In genomic region chr1:32186491-32186890, GRCh38 we compare ENCODE assay signal across 20 cellular contexts. TPM values are rescaled to one million over a fixed set of nuclear protein-coding genes. Genes with fewer than 3 reads are reported as not detected.
DNase-seq lines count a peak whose midpoint lies in the region; ATAC-seq, FAIRE-seq and TF ChIP-seq lines count a peak whose summit lies in the region.
"Had no signal": no experiment of that assay in that cellular context is flagged by ENCODE, and none has a peak within 500 bp of the region (broad histone marks: within the 10 kb centered on the region; RNA-seq: fewer than 3 reads in every experiment).

No MANE protein-coding gene starts in this region.

- H3K79me2 ChIP-seq in PC-9 (ENCODE audit: low read depth) = peaks cover 51% of the 10 kb centered on the region
- H3K79me2 ChIP-seq in GM12878 (ENCODE audit: control insufficient read depth, insufficient read depth, low read length) = peaks cover 43% of the 10 kb centered on the region

- H3K27ac ChIP-seq in PC-9 (peak overlapping the region; percentile 45), GM12878 (ENCODE audit: control insufficient read depth, insufficient read depth) (no peak overlapping the region)
- H3K27ac ChIP-seq: heart left ventricle, testis had no signal

- H2AFZ ChIP-seq in PC-9 = no peak overlapping the region
- no peak overlapping the region for H2AFZ ChIP-seq in GM12878 (ENCODE audit: control insufficient read depth, low read depth, low read length)

- H3K4me2 ChIP-seq in PC-9 (no peak overlapping the region), GM12878 (ENCODE audit: control insufficient read depth, insufficient read depth) (peak overlapping the region; percentile 7)

- no peak for TF ChIP-seq POLR2A in GM12878 (IDR thresholded peaks at IDR 0.05; ENCODE audit: low read depth, low read length)

- peaks cover 3% of the 10 kb centered on the region for H3K4me1 ChIP-seq in PC-9 (replicated peaks; ENCODE audit: insufficient read depth)
- H3K4me1 ChIP-seq in GM12878 (ENCODE audit: control insufficient read depth, insufficient read depth, low read length) = peaks cover 10% of the 10 kb centered on the region

- 64% methylated on average over 2 of the region's 2 CpGs for WGBS in GM12878 (ENCODE audit: insufficient coverage, insufficient replicate concordance, low lambda C conversion rate, missing lambda C conversion rate)

- H3K27me3 Mint-ChIP-seq in natural killer cell treated with Interleukin-12 subunit alpha and Interleukin-12 subunit beta and Interleukin-15 and Interleukin-18, amount 100 ng/mL, for 72 hours = no peaks in the 10 kb centered on the region
- H3K27me3 Mint-ChIP-seq in natural killer cell (ENCODE audit: low read depth in 2 of 2) (no peaks in the 10 kb centered on the region), type B pancreatic cell (no peaks in the 10 kb centered on the region)

- SMC1A ChIA-PET in GM12878 (lab: Charles Lee; ENCODE audit: uncharacterized antibody, unreplicated experiment) = no interaction called here

- POLR2A ChIA-PET in PC-9 (lab: Charles Lee; ENCODE audit: unreplicated experiment) = no interaction called here
- POLR2A ChIA-PET in GM12878 (lab: Charles Lee) = interaction anchor here (1.0 kb wide), 1 partner anchor 14 kb away, joined by 3 read pairs; the partner anchor contains the start of gene CCDC28B

- H3K9me3 Mint-ChIP-seq in natural killer cell treated with Interleukin-12 subunit alpha and Interleukin-12 subunit beta and Interleukin-15 and Interleukin-18, amount 100 ng/mL, for 72 hours = no peaks in the 10 kb centered on the region
- H3K9me3 Mint-ChIP-seq in natural killer cell (no peaks in the 10 kb centered on the region), type B pancreatic cell (no peaks in the 10 kb centered on the region)

- CTCF ChIA-PET in PC-9 (lab: Charles Lee) = no interaction called here
- CTCF ChIA-PET in GM12878 (lab: Yijun Ruan, JAX) = interaction anchor here (0.7 to 1.6 kb wide), 2 partner anchors 29 to 61 kb away, joined by 3 to 5 read pairs; no protein-coding TSS in a partner anchor

- RAD21 ChIA-PET in GM12878 (lab: Charles Lee; ENCODE audit: unreplicated experiment) = no interaction called here

- H3K36me3 ChIP-seq in PC-9 (ENCODE audit: low read depth) = peaks cover 77% of the 10 kb centered on the region
- H3K36me3 ChIP-seq in GM12878 (ENCODE audit: control insufficient read depth in 2 of 2, insufficient read depth in 2 of 2, low read length in 1 of 2) = peaks cover 23 to 47% of the 10 kb centered on the region in 2 experiments

- H3K4me1 Mint-ChIP-seq in natural killer cell treated with Interleukin-12 subunit alpha and Interleukin-12 subunit beta and Interleukin-15 and Interleukin-18, amount 100 ng/mL, for 72 hours (ENCODE audit: low read depth in 2 of 2) = peaks cover 33 to 37% of the 10 kb centered on the region in 2 donors
- H3K4me1 Mint-ChIP-seq in natural killer cell (peaks cover 23 to 38% of the 10 kb centered on the region in 2 donors), type B pancreatic cell (ENCODE audit: unreplicated experiment) (peaks cover 20% of the 10 kb centered on the region)

- H3K9me2 ChIP-seq in PC-9 (ENCODE audit: insufficient read depth) = no peaks in the 10 kb centered on the region

- H4K20me1 ChIP-seq in PC-9 (ENCODE audit: insufficient read depth) (peaks cover 18% of the 10 kb centered on the region), GM12878 (ENCODE audit: control insufficient read depth, insufficient read depth) (no peaks in the 10 kb centered on the region; the same call in 1 of the 2 replicates)

- H3F3A ChIP-seq in PC-9 (ENCODE audit: insufficient read depth, low read depth) = peaks cover 4% of the 10 kb centered on the region; the same call in 1 of the 2 replicates

- TF ChIP-seq CTCF in natural killer cell (IDR thresholded peaks at IDR 0.05) (no peak), PC-9 (conservative IDR thresholded peaks at IDR 0.05) (no peak), GM12878 (IDR thresholded peaks at IDR 0.05 in 2 of 3, conservative IDR thresholded peaks at IDR 0.05 in 1 of 3; ENCODE audit: control insufficient read depth in 2 of 3, extremely low read depth in 1 of 3, insufficient read depth in 1 of 3, low read depth in 3 of 3, low read length in 3 of 3) (no peak), type B pancreatic cell (conservative IDR thresholded peaks at IDR 0.05) (no peak)

- in situ Hi-C loops in GM12878 (cut with MboI) = no loop called here

- H3K4me3 ChIP-seq in PC-9 = no peak overlapping the region
- H3K4me3 ChIP-seq in GM12878 = no peak overlapping the region
- H3K4me3 ChIP-seq: heart left ventricle, testis had no signal

- peak overlapping the region; percentile 55 to 65 for H3K27ac Mint-ChIP-seq in natural killer cell treated with Interleukin-12 subunit alpha and Interleukin-12 subunit beta and Interleukin-15 and Interleukin-18, amount 100 ng/mL, for 72 hours
- H3K27ac Mint-ChIP-seq in natural killer cell = peak overlapping the region in 1 of 2 donors; percentile 0
- peak overlapping the region; percentile 1 for H3K27ac Mint-ChIP-seq in type B pancreatic cell

- FAIRE-seq in GM12878 (lab: Jason Lieb, UNC) = no peak
- FAIRE-seq: bronchial epithelial cell had no signal

- no peak for TF ChIP-seq EP300 in GM12878 (IDR thresholded peaks at IDR 0.05; ENCODE audit: borderline replicate concordance in 1 of 2, control insufficient read depth in 1 of 2, low read depth in 2 of 2, low read length in 2 of 2)

- intact Hi-C loops in natural killer cell (cut with micrococcal nuclease) (no loop called here), PC-9 (cut with micrococcal nuclease; ENCODE audit: unreplicated experiment) (no loop called here), GM12878 (cut with micrococcal nuclease; ENCODE audit: unreplicated experiment) (no loop called here)

- H3K9me3 ChIP-seq in PC-9 (ENCODE audit: insufficient read depth, low read depth) (no peaks in the 10 kb centered on the region), GM12878 (replicated peaks; ENCODE audit: control insufficient read depth, insufficient read depth, low read length) (no peaks in the 10 kb centered on the region)
- H3K9me3 ChIP-seq: heart left ventricle, testis had no signal

- no peak for DNase-seq in natural killer cell treated with Interleukin-12 subunit alpha and Interleukin-12 subunit beta and Interleukin-15 and Interleukin-18, amount 100 ng/mL, for 72 hours (ENCODE audit: low spot score)
- DNase-seq in natural killer cell (no peak), PC-9 (no peak), GM12878 (ENCODE audit: low read depth, low spot score) (no peak), type B pancreatic cell (ENCODE audit: extremely low spot score, unreplicated experiment) (no peak), NCI-H2107 (lab: John Stamatoyannopoulos, UW) (no peak), HPDE6-E6E7 (ENCODE audit: extremely low spot score) (no peak)
- no peak for DNase-seq in stimulated activated CD4-positive, alpha-beta T cell treated with anti-CD3 and anti-CD28 coated beads, Interleukin-4, amount 100 ng/mL, for 24 hours
- DNase-seq: activated gamma-delta T cell treated with Interleukin-2 at 50 U/mL for 16 hours; AML-193; GDM1; heart left ventricle; occipital lobe; SHP77 treated with DMSO at 0.1 percent for 48 hours; stimulated activated CD4-positive, alpha-beta T cell treated with anti-CD3 and anti-CD28 coated beads, Interleukin-2, amount 100 ng/mL, for 24 hours; T-helper 9 cell; testis had no signal

- ATAC-seq in natural killer cell treated with Interleukin-12 subunit alpha and Interleukin-12 subunit beta and Interleukin-15 and Interleukin-18, amount 100 ng/mL, for 72 hours = no peak
- ATAC-seq in natural killer cell (no peak), GM12878 (no peak)
- ATAC-seq: heart left ventricle had no signal

- H3K9ac ChIP-seq in GM12878 (ENCODE audit: control insufficient read depth, insufficient read depth, low read length) = no peak overlapping the region

- H3K27me3 ChIP-seq in PC-9 (ENCODE audit: insufficient read depth, low read depth) = no peaks in the 10 kb centered on the region
- H3K27me3 ChIP-seq in GM12878 (replicated peaks in 1 of 2; ENCODE audit: control insufficient read depth in 2 of 2, insufficient read depth in 2 of 2, low read length in 1 of 2) = no peaks in the 10 kb centered on the region
- H3K27me3 ChIP-seq: heart left ventricle, testis had no signal

- H3K36me3 Mint-ChIP-seq in natural killer cell treated with Interleukin-12 subunit alpha and Interleukin-12 subunit beta and Interleukin-15 and Interleukin-18, amount 100 ng/mL, for 72 hours = peaks cover 42% of the 10 kb centered on the region
- H3K36me3 Mint-ChIP-seq in natural killer cell = peaks cover 2% of the 10 kb centered on the region
- peaks cover 36% of the 10 kb centered on the region for H3K36me3 Mint-ChIP-seq in type B pancreatic cell

- BruUV-seq in PC-9 (replicated peaks; lab: Mats Ljungman, UMichigan) = no TSS peak
- BruUV-seq in GM12878 (replicated peaks; lab: Mats Ljungman, UMichigan) = no TSS peak

- peak overlapping the region; percentile 50 for H3K4me3 Mint-ChIP-seq in natural killer cell treated with Interleukin-12 subunit alpha and Interleukin-12 subunit beta and Interleukin-15 and Interleukin-18, amount 100 ng/mL, for 72 hours
- H3K4me3 Mint-ChIP-seq in natural killer cell = no peak overlapping the region
- H3K4me3 Mint-ChIP-seq in type B pancreatic cell = no peak overlapping the region

- TF ChIP-seq RAD21 in GM12878 (IDR thresholded peaks at IDR 0.05; ENCODE audit: insufficient read depth, low read depth, low read length) = no peak

RNA-seq across cellular contexts. Expression of gene TXLNA, which starts 7.0 kb away (rescaled TPM):
- total RNA-seq in natural killer cell treated with Interleukin-12 subunit alpha and Interleukin-12 subunit beta and Interleukin-15 and Interleukin-18, amount 100 ng/mL, for 72 hours = 100 to 1,000 TPM; 101 to 118 TPM
- total RNA-seq in natural killer cell (10 to 100 TPM; 26.0 to 36.0 (median 33.3) TPM), PC-9 (2021) (32.0 and 45.8 TPM in 2 replicates), GM12878 (2014; rRNA removed) (63.3 and 64.6 TPM in 2 replicates), GM12878 (2014; rRNA removed; fragmentation: Illumina TruSeq; extraction: Trizol) (45.3 and 47.2 TPM in 2 replicates), GM12878 (2021) (66.5 and 71.3 TPM in 2 replicates), type B pancreatic cell (ENCODE audit: low replicate concordance) (54.0 and 60.4 TPM in 2 replicates)
- 39.8 and 42.3 TPM in 2 replicates for total RNA-seq in GM12878 (2013; cell fraction: nucleolus; rRNA removed)
- polyA plus RNA-seq in GM12878 (2011; ENCODE audit: low read depth) = 24.7 TPM
- polyA plus RNA-seq in GM12878 (2011; rRNA removed) (31.5 and 42.0 TPM in 2 replicates), GM12878 (2014; fragmentation: Illumina TruSeq; extraction: Trizol) (41.1 and 45.0 TPM in 2 replicates), GM12878 (2014; fragmentation: Nextera tagmentation; extraction: Ambion mirVana) (10 to 100 TPM in 1 of 2 experiments, 1 to 10 TPM in 1; 7.2 to 10.3 TPM), GM12878 (2014; rRNA removed) (48.6 and 52.7 TPM in 2 replicates), GM12878 (2016; fragmentation: Nextera tagmentation; extraction: Ambion mirVana) (10 to 100 TPM; 86.1 to 93.7 TPM)
- polyA plus RNA-seq in GM12878 (2011; cell fraction: cytosol; rRNA removed) = 48.2 and 50.1 TPM in 2 replicates
- polyA plus RNA-seq in GM12878 (2011; cell fraction: nucleus; rRNA removed) = 67.5 and 72.7 TPM in 2 replicates
- 27.1 and 30.3 TPM in 2 replicates for polyA plus RNA-seq in GM12878 (2012)
- polyA minus RNA-seq in GM12878 (2011; rRNA and poly(A)+ RNA removed) = 45.5 and 46.1 TPM in 2 replicates
- polyA minus RNA-seq in GM12878 (2011; cell fraction: cytosol; rRNA and poly(A)+ RNA removed) = 18.7 and 23.4 TPM in 2 replicates
- 10.3 and 16.9 TPM in 2 replicates for polyA minus RNA-seq in GM12878 (2011; cell fraction: nucleus; rRNA and poly(A)+ RNA removed)

RNA-seq across cellular contexts. Expression of gene CCDC28B, which starts 13.9 kb away (rescaled TPM):
- total RNA-seq in natural killer cell treated with Interleukin-12 subunit alpha and Interleukin-12 subunit beta and Interleukin-15 and Interleukin-18, amount 100 ng/mL, for 72 hours = 10 to 100 TPM; 12.4 to 13.6 TPM
- total RNA-seq in natural killer cell = 10 to 100 TPM; 19.3 to 30.6 (median 19.8) TPM
- 4.4 and 4.7 TPM in 2 replicates for total RNA-seq in PC-9 (2021)
- 43.6 and 44.7 TPM in 2 replicates for total RNA-seq in GM12878 (2013; cell fraction: nucleolus; rRNA removed)
- 95.9 and 101 TPM in 2 replicates for total RNA-seq in GM12878 (2014; rRNA removed)
- total RNA-seq in GM12878 (2014; rRNA removed; fragmentation: Illumina TruSeq; extraction: Trizol) = 57.3 and 66.2 TPM in 2 replicates
- total RNA-seq in GM12878 (2021) = 87.1 and 89.7 TPM in 2 replicates
- 25.9 TPM for polyA plus RNA-seq in GM12878 (2011; ENCODE audit: low read depth)
- 66.2 and 91.5 TPM in 2 replicates for polyA plus RNA-seq in GM12878 (2011; rRNA removed)
- polyA plus RNA-seq in GM12878 (2011; cell fraction: cytosol; rRNA removed) = 150 and 206 TPM in 2 replicates
- 89.4 and 110 TPM in 2 replicates for polyA plus RNA-seq in GM12878 (2011; cell fraction: nucleus; rRNA removed)
- 67.5 and 79.9 TPM in 2 replicates for polyA plus RNA-seq in GM12878 (2012)
- 14.2 and 48.9 TPM in 2 replicates for polyA plus RNA-seq in GM12878 (2014; fragmentation: Illumina TruSeq; extraction: Trizol)
- polyA plus RNA-seq in GM12878 (2014; fragmentation: Nextera tagmentation; extraction: Ambion mirVana) = 10 to 100 TPM; 10.5 to 29.8 TPM
- 102 and 111 TPM in 2 replicates for polyA plus RNA-seq in GM12878 (2014; rRNA removed)
- 100 to 1,000 TPM; 127 to 135 TPM for polyA plus RNA-seq in GM12878 (2016; fragmentation: Nextera tagmentation; extraction: Ambion mirVana)
- 32.7 and 85.5 TPM in 2 replicates for polyA minus RNA-seq in GM12878 (2011; rRNA and poly(A)+ RNA removed)
- polyA minus RNA-seq in GM12878 (2011; cell fraction: cytosol; rRNA and poly(A)+ RNA removed) = 30.9 and 31.1 TPM in 2 replicates
- 16.8 and 33.4 TPM in 2 replicates for polyA minus RNA-seq in GM12878 (2011; cell fraction: nucleus; rRNA and poly(A)+ RNA removed)
- total RNA-seq in type B pancreatic cell (ENCODE audit: low replicate concordance) = 15.8 and 19.6 TPM in 2 replicates

RNA-seq across cellular contexts. Expression of gene IQCC, which starts 19.0 kb away (rescaled TPM):
- total RNA-seq in natural killer cell treated with Interleukin-12 subunit alpha and Interleukin-12 subunit beta and Interleukin-15 and Interleukin-18, amount 100 ng/mL, for 72 hours = 1 to 10 TPM; 1.7 to 5.0 TPM
- total RNA-seq in natural killer cell (1 to 10 TPM; 1.8 to 3.5 (median 3.3) TPM), PC-9 (2021) (4.9 and 5.0 TPM in 2 replicates), GM12878 (2014; rRNA removed) (5.1 and 5.2 TPM in 2 replicates), GM12878 (2014; rRNA removed; fragmentation: Illumina TruSeq; extraction: Trizol) (5.3 and 5.6 TPM in 2 replicates), GM12878 (2021) (2.9 and 3.3 TPM in 2 replicates), type B pancreatic cell (ENCODE audit: low replicate concordance) (4.3 and 4.7 TPM in 2 replicates)
- total RNA-seq in GM12878 (2013; cell fraction: nucleolus; rRNA removed) = 7.0 and 8.8 TPM in 2 replicates
- 1.0 TPM for polyA plus RNA-seq in GM12878 (2011; ENCODE audit: low read depth)
- polyA plus RNA-seq in GM12878 (2011; rRNA removed) (3.1 and 4.1 TPM in 2 replicates), GM12878 (2014; fragmentation: Illumina TruSeq; extraction: Trizol) (6.8 and 7.5 TPM in 2 replicates), GM12878 (2014; fragmentation: Nextera tagmentation; extraction: Ambion mirVana) (1 to 10 TPM; 2.1 to 3.8 TPM), GM12878 (2014; rRNA removed) (5.5 and 6.4 TPM in 2 replicates), GM12878 (2016; fragmentation: Nextera tagmentation; extraction: Ambion mirVana) (1 to 10 TPM; 4.8 to 5.1 TPM)
- 3.7 and 5.7 TPM in 2 replicates for polyA plus RNA-seq in GM12878 (2011; cell fraction: cytosol; rRNA removed)
- 6.7 and 8.0 TPM in 2 replicates for polyA plus RNA-seq in GM12878 (2011; cell fraction: nucleus; rRNA removed)
- 2.3 and 2.4 TPM in 2 replicates for polyA plus RNA-seq in GM12878 (2012)
- polyA minus RNA-seq in GM12878 (2011; rRNA and poly(A)+ RNA removed) = 3.1 and 5.3 TPM in 2 replicates
- 1.1 and 1.6 TPM in 2 replicates for polyA minus RNA-seq in GM12878 (2011; cell fraction: cytosol; rRNA and poly(A)+ RNA removed)
- polyA minus RNA-seq in GM12878 (2011; cell fraction: nucleus; rRNA and poly(A)+ RNA removed) = 4.1 and 6.5 TPM in 2 replicates

RNA-seq across cellular contexts. Expression of gene DCDC2B, which starts 22.4 kb away (rescaled TPM):
- total RNA-seq in natural killer cell treated with Interleukin-12 subunit alpha and Interleukin-12 subunit beta and Interleukin-15 and Interleukin-18, amount 100 ng/mL, for 72 hours = under 1 TPM; 0.19 to 0.22 TPM
- total RNA-seq in natural killer cell (not detected), PC-9 (2021) (not detected in 2 replicates), GM12878 (2014; rRNA removed) (not detected in 2 replicates), GM12878 (2014; rRNA removed; fragmentation: Illumina TruSeq; extraction: Trizol) (not detected in 2 replicates), GM12878 (2021) (0.13 and 0.15 TPM in 2 replicates), type B pancreatic cell (ENCODE audit: low replicate concordance) (not detected in 2 replicates)
- not detected in 2 replicates for total RNA-seq in GM12878 (2013; cell fraction: nucleolus; rRNA removed)
- not detected for polyA plus RNA-seq in GM12878 (2011; ENCODE audit: low read depth)
- polyA plus RNA-seq in GM12878 (2011; rRNA removed) (not detected in 2 replicates), GM12878 (2014; fragmentation: Illumina TruSeq; extraction: Trizol) (not detected in 2 replicates), GM12878 (2014; fragmentation: Nextera tagmentation; extraction: Ambion mirVana) (not detected), GM12878 (2014; rRNA removed) (not detected in 2 replicates), GM12878 (2016; fragmentation: Nextera tagmentation; extraction: Ambion mirVana) (under 1 TPM; 0.12 to 0.21 TPM)
- polyA plus RNA-seq in GM12878 (2011; cell fraction: cytosol; rRNA removed) = not detected in 2 replicates
- 0.18 and 0.25 TPM in 2 replicates for polyA plus RNA-seq in GM12878 (2011; cell fraction: nucleus; rRNA removed)
- 0.14 and 0.17 TPM in 2 replicates for polyA plus RNA-seq in GM12878 (2012)
- not detected in 2 replicates for polyA minus RNA-seq in GM12878 (2011; rRNA and poly(A)+ RNA removed)
- not detected in 2 replicates for polyA minus RNA-seq in GM12878 (2011; cell fraction: cytosol; rRNA and poly(A)+ RNA removed)
- polyA minus RNA-seq in GM12878 (2011; cell fraction: nucleus; rRNA and poly(A)+ RNA removed) = 0.19 TPM in 1 of 2 replicates, not detected in the other
- total RNA-seq: bronchial epithelial cell, heart left ventricle, kidney epithelial cell, mononuclear cell, occipital lobe had no signal
- polyA plus RNA-seq: heart left ventricle had no signal

RNA-seq across cellular contexts. Expression of gene TMEM234, which starts 35.7 kb away (rescaled TPM):
- 10 to 100 TPM; 15.6 to 15.8 TPM for total RNA-seq in natural killer cell treated with Interleukin-12 subunit alpha and Interleukin-12 subunit beta and Interleukin-15 and Interleukin-18, amount 100 ng/mL, for 72 hours
- total RNA-seq in natural killer cell = 10 to 100 TPM; 22.2 to 27.1 (median 24.7) TPM
- 14.1 and 18.1 TPM in 2 replicates for total RNA-seq in PC-9 (2021)
- total RNA-seq in GM12878 (2013; cell fraction: nucleolus; rRNA removed) = 45.3 and 48.5 TPM in 2 replicates
- total RNA-seq in GM12878 (2014; rRNA removed) = 8.1 and 8.8 TPM in 2 replicates
- total RNA-seq in GM12878 (2014; rRNA removed; fragmentation: Illumina TruSeq; extraction: Trizol) = 4.8 and 5.2 TPM in 2 replicates
- total RNA-seq in GM12878 (2021) = 6.2 and 10.9 TPM in 2 replicates
- 6.0 TPM for polyA plus RNA-seq in GM12878 (2011; ENCODE audit: low read depth)
- 3.8 and 5.1 TPM in 2 replicates for polyA plus RNA-seq in GM12878 (2011; rRNA removed)
- polyA plus RNA-seq in GM12878 (2011; cell fraction: cytosol; rRNA removed) = 5.5 and 6.8 TPM in 2 replicates
- polyA plus RNA-seq in GM12878 (2011; cell fraction: nucleus; rRNA removed) = 41.0 and 47.4 TPM in 2 replicates
- polyA plus RNA-seq in GM12878 (2012) = 9.3 and 10.1 TPM in 2 replicates
- 4.5 and 6.0 TPM in 2 replicates for polyA plus RNA-seq in GM12878 (2014; fragmentation: Illumina TruSeq; extraction: Trizol)
- polyA plus RNA-seq in GM12878 (2014; fragmentation: Nextera tagmentation; extraction: Ambion mirVana) = 1 to 10 TPM; 2.9 to 4.5 TPM
- polyA plus RNA-seq in GM12878 (2014; rRNA removed) = 6.8 and 10.7 TPM in 2 replicates
- polyA plus RNA-seq in GM12878 (2016; fragmentation: Nextera tagmentation; extraction: Ambion mirVana) = 1 to 10 TPM; 8.6 TPM
- polyA minus RNA-seq in GM12878 (2011; rRNA and poly(A)+ RNA removed) = 12.0 and 17.4 TPM in 2 replicates
- 3.2 and 5.1 TPM in 2 replicates for polyA minus RNA-seq in GM12878 (2011; cell fraction: cytosol; rRNA and poly(A)+ RNA removed)
- polyA minus RNA-seq in GM12878 (2011; cell fraction: nucleus; rRNA and poly(A)+ RNA removed) = 14.7 and 19.6 TPM in 2 replicates
- 33.9 and 35.4 TPM in 2 replicates for total RNA-seq in type B pancreatic cell (ENCODE audit: low replicate concordance)
